19 cellular contexts compared by ENCODE assay signal in genomic region chr2:238895361-238895882, GRCh38. TPM values are rescaled to one million over a fixed set of nuclear protein-coding genes. Genes with fewer than 3 reads are reported as not detected.
A peak's percentile ranks its signal among the peaks of the same experiment; 100 is the strongest.
DNase-seq lines count a peak whose midpoint lies in the region; ATAC-seq and TF ChIP-seq lines count a peak whose summit lies in the region.
"Had no signal": no experiment of that assay in that cellular context is flagged by ENCODE, and none has a peak within 500 bp of the region (broad histone marks: within the 10 kb centered on the region; RNA-seq: fewer than 3 reads in every experiment).

No MANE protein-coding gene starts in this region.

- H3K4me1 Mint-ChIP-seq in naive thymus-derived CD4-positive, alpha-beta T cell, result peaks cover 0 to 3% (median 0%) of the 10 kb centered on the region in 7 donors
- H3K4me1 Mint-ChIP-seq: activated CD8-positive, alpha-beta memory T cell treated with anti-CD3 and anti-CD28 coated beads, Interleukin-2, amount 10 ng/mL, durations not matched to agents 7 days and 5 days had no signal

- peak overlapping the region; percentile 77 for H2AFZ ChIP-seq in PC-9

- H3K27me3 ChIP-seq in PC-9 (ENCODE audit: insufficient read depth, low read depth), result peaks cover 10% of the 10 kb centered on the region; the same call in 1 of the 2 replicates
- no peaks in the 10 kb centered on the region for H3K27me3 ChIP-seq in naive thymus-derived CD4-positive, alpha-beta T cell (ENCODE audit: control insufficient read depth in 2 of 2, insufficient read depth in 2 of 2, low read length in 2 of 2)

- H3K4me3 ChIP-seq in PC-9, result peak overlapping the region; percentile 41; the same call in 1 of the 2 replicates
- peak overlapping the region; percentile 6 to 33 for H3K4me3 ChIP-seq in foreskin fibroblast (ENCODE audit: low read depth in 1 of 2, low read length in 2 of 2)
- no peak overlapping the region for H3K4me3 ChIP-seq in naive thymus-derived CD4-positive, alpha-beta T cell (ENCODE audit: low read length)
- H3K4me3 ChIP-seq: dorsolateral prefrontal cortex, lower lobe of right lung had no signal

- no peak overlapping the region for H3K4me3 Mint-ChIP-seq in naive thymus-derived CD4-positive, alpha-beta T cell
- H3K4me3 Mint-ChIP-seq: activated CD8-positive, alpha-beta memory T cell treated with anti-CD3 and anti-CD28 coated beads, Interleukin-2, amount 10 ng/mL, durations not matched to agents 7 days and 5 days; H9; nephron had no signal

- no peak for ATAC-seq in HG03135 (IDR thresholded peaks at IDR 0.05; ENCODE audit: unreplicated experiment)
- ATAC-seq in naive thymus-derived CD4-positive, alpha-beta T cell, result no peak
- ATAC-seq: activated CD8-positive, alpha-beta memory T cell treated with anti-CD3 and anti-CD28 coated beads, Interleukin-2, amount 10 ng/mL, durations not matched to agents 7 days and 5 days had no signal

- CTCF ChIA-PET in PC-9 (lab: Charles Lee), result no interaction called here
- CTCF ChIA-PET in naive thymus-derived CD4-positive, alpha-beta T cell (lab: Charles Lee), result interaction anchor here (0.7 kb wide), 1 partner anchor 161 kb away, joined by 3 read pairs; no protein-coding TSS in a partner anchor

- no peaks in the 10 kb centered on the region for H3K36me3 Mint-ChIP-seq in naive thymus-derived CD4-positive, alpha-beta T cell
- H3K36me3 Mint-ChIP-seq: activated CD8-positive, alpha-beta memory T cell treated with anti-CD3 and anti-CD28 coated beads, Interleukin-2, amount 10 ng/mL, durations not matched to agents 7 days and 5 days had no signal

- H3K4me1 ChIP-seq in PC-9 (replicated peaks; ENCODE audit: insufficient read depth), result peaks cover 25% of the 10 kb centered on the region
- no peaks in the 10 kb centered on the region for H3K4me1 ChIP-seq in naive thymus-derived CD4-positive, alpha-beta T cell (ENCODE audit: control insufficient read depth in 2 of 2, insufficient read depth in 2 of 2, low read length in 2 of 2)
- H3K4me1 ChIP-seq: lower lobe of right lung had no signal

- no peaks in the 10 kb centered on the region for H3K79me2 ChIP-seq in PC-9 (ENCODE audit: low read depth)

- H3F3A ChIP-seq in PC-9 (ENCODE audit: insufficient read depth, low read depth), result peaks cover 8% of the 10 kb centered on the region; the same call in 1 of the 2 replicates

- H3K9me3 ChIP-seq in PC-9 (ENCODE audit: insufficient read depth, low read depth), result no peaks in the 10 kb centered on the region
- H3K9me3 ChIP-seq in naive thymus-derived CD4-positive, alpha-beta T cell (ENCODE audit: control insufficient read depth in 2 of 3, low read length in 3 of 3), result no peaks in the 10 kb centered on the region
- H3K9me3 ChIP-seq: lower lobe of right lung had no signal

- POLR2A ChIA-PET in PC-9 (lab: Charles Lee; ENCODE audit: unreplicated experiment), result no interaction called here
- POLR2A ChIA-PET in naive thymus-derived CD4-positive, alpha-beta T cell (lab: Charles Lee), result no interaction called here

- H3K27me3 Mint-ChIP-seq in naive thymus-derived CD4-positive, alpha-beta T cell, result peaks cover 0 to 26% (median 9%) of the 10 kb centered on the region in 5 donors

- no peaks in the 10 kb centered on the region for H4K20me1 ChIP-seq in PC-9 (ENCODE audit: insufficient read depth)

- peak overlapping the region in 1 of 9 donors; percentile 65 for H3K27ac Mint-ChIP-seq in naive thymus-derived CD4-positive, alpha-beta T cell
- H3K27ac Mint-ChIP-seq: activated CD8-positive, alpha-beta memory T cell treated with anti-CD3 and anti-CD28 coated beads, Interleukin-2, amount 10 ng/mL, durations not matched to agents 7 days and 5 days; H9 had no signal

- BruUV-seq in PC-9 (replicated peaks; lab: Mats Ljungman, UMichigan), result no TSS peak

- intact Hi-C loops in PC-9 (cut with micrococcal nuclease; ENCODE audit: unreplicated experiment) (loop anchor here (1.0 kb wide), 1 partner anchor 31 kb away; no protein-coding TSS in a partner anchor), posterior vena cava (cut with DNase I) (no loop called here)
- intact Hi-C loops in naive thymus-derived CD4-positive, alpha-beta T cell (cut with micrococcal nuclease), result no loop called here

- H3K9me3 Mint-ChIP-seq in naive thymus-derived CD4-positive, alpha-beta T cell, result no peaks in the 10 kb centered on the region
- H3K9me3 Mint-ChIP-seq: H9, nephron had no signal

- TF ChIP-seq CTCF in PC-9 (conservative IDR thresholded peaks at IDR 0.05) (no peak), foreskin fibroblast (IDR thresholded peaks at IDR 0.05; ENCODE audit: low read depth, low read length) (no peak)

- no peaks in the 10 kb centered on the region for H3K36me3 ChIP-seq in PC-9 (ENCODE audit: low read depth)
- no peaks in the 10 kb centered on the region for H3K36me3 ChIP-seq in naive thymus-derived CD4-positive, alpha-beta T cell (ENCODE audit: control insufficient read depth in 2 of 3, insufficient read depth in 3 of 3, low read length in 3 of 3)
- H3K36me3 ChIP-seq: lower lobe of right lung had no signal

- peak; percentile 26 for DNase-seq in AG08396 (ENCODE audit: low spot score)
- DNase-seq in PC-9, result peak; percentile 66 to 82
- DNase-seq in foreskin fibroblast, result peak in 1 of 2 donors; percentile 80
- DNase-seq in posterior vena cava (ENCODE audit: low spot score), result peak; percentile 79
- DNase-seq in COLO829 (ENCODE audit: low spot score), result no peak
- DNase-seq in DMS153 (lab: John Stamatoyannopoulos, UW), result no peak
- DNase-seq in naive thymus-derived CD4-positive, alpha-beta T cell, result no peak
- DNase-seq: activated CD4-positive, CD25-positive, alpha-beta regulatory T cell treated with anti-CD3 and anti-CD28 coated beads, Interleukin-2, amount 50 U/mL, for 72 hours; activated CD8-positive, alpha-beta memory T cell treated with anti-CD3 and anti-CD28 coated beads, Interleukin-2, amount 10 ng/mL, durations not matched to agents 7 days and 5 days; KBM-7; lower lobe of right lung; NCI-H1092 treated with DMSO at 0.1 percent for 48 hours; NCI-H2171 treated with DMSO at 0.1 percent for 48 hours; SHP77 had no signal

- peak overlapping the region; percentile 74 for H3K4me2 ChIP-seq in PC-9

- H3K27ac ChIP-seq in PC-9, result peak overlapping the region; percentile 65
- H3K27ac ChIP-seq in naive thymus-derived CD4-positive, alpha-beta T cell (ENCODE audit: low read depth, low read length), result no peak overlapping the region
- H3K27ac ChIP-seq: dorsolateral prefrontal cortex, lower lobe of right lung had no signal

- no peaks in the 10 kb centered on the region for H3K9me2 ChIP-seq in PC-9 (ENCODE audit: insufficient read depth)

RNA-seq across cellular contexts. Expression of gene TWIST2, which starts 47.5 kb away (rescaled TPM):
- 4.1 and 5.0 TPM in 2 replicates for total RNA-seq in PC-9 (2021)
- 10 to 100 TPM; 18.6 to 23.0 TPM for total RNA-seq in posterior vena cava
- total RNA-seq in naive thymus-derived CD4-positive, alpha-beta T cell, result not detected
- not detected for polyA plus RNA-seq in naive thymus-derived CD4-positive, alpha-beta T cell
- total RNA-seq: activated CD8-positive, alpha-beta memory T cell treated with anti-CD3 and anti-CD28 coated beads, Interleukin-2, amount 10 ng/mL, durations not matched to agents 7 days and 5 days; T-helper 2 cell treated with Interferon-gamma antibody and Interleukin-4, amounts not matched to agents 100 ng/mL and 5 ng/mL, for 36 hours had no signal

Comparison
In these comparisons a context has a peak if more than half of its experiments do, and no peak if none do; other contexts are left out.
1. DNase-seq: peak in AG08396 (single experiment), PC-9 (2 of 2) and posterior vena cava (single experiment); none in COLO829 (single experiment), DMS153 (single experiment) and naive thymus-derived CD4-positive, alpha-beta T cell (0 of 9).